8 cellular contexts compared by ENCODE assay signal in the genomic region with DNA sequence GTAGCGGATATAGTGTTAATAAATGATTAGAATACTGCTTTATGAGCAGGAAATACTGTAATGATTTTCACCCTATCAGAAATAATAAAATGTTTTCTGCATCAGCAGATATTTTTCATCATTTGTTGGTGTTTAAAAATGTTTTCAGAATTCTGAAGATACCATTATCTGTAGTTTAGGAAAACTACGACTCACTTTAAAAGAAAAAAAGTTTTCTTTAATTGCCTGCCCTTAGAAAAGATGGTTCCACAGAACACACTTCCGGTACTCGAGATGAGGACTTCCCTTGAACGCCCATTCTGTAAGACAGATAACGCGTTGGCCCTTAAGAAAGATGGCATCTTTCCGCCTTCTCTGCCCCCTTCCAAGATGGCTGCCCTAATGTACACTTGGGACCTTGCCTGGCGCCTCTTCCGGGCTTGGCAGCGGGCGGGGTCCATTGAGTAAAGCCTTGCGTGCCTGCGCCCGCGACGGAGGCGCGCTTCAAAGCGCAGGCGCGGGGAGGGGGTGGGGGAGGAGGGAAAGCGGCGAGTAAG. TPM values are rescaled to one million over a fixed set of nuclear protein-coding genes. Genes with fewer than 3 reads are reported as not detected.
DNase-seq lines count a peak whose midpoint lies in the region; ATAC-seq and TF ChIP-seq lines count a peak whose summit lies in the region.

A gene with protein sequence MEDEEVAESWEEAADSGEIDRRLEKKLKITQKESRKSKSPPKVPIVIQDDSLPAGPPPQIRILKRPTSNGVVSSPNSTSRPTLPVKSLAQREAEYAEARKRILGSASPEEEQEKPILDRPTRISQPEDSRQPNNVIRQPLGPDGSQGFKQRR (plus strand): TSS at position 521 of the 536 bp plus-strand sequence. CDS start 16 bp downstream, outside the sequence.

- peaks cover 30% of the 10 kb centered on the region for H4K20me1 ChIP-seq in osteoblast (ENCODE audit: insufficient read depth, low read length)

- TF ChIP-seq CTCF in osteoblast (IDR thresholded peaks at IDR 0.05; ENCODE audit: extremely low read depth, low read depth, low read length) (no peak), thoracic aorta (IDR thresholded peaks at IDR 0.05) (no peak)

- DNase-seq in NCI-H1417 treated with DMSO at 0.1 percent for 48 hours (lab: John Stamatoyannopoulos, UW) (peak; percentile 92), SW480 (ENCODE audit: low spot score) (peak; percentile 99), head of caudate nucleus (peak; percentile 92 to 99 (median 96)), osteoblast (ENCODE audit: insufficient read length, low spot score, missing footprints) (peak; percentile 94), thoracic aorta (ENCODE audit: low spot score) (peak; percentile 90)
- peak; percentile 87 for DNase-seq in activated naive CD8-positive, alpha-beta T cell treated with anti-CD3 and anti-CD28 coated beads, Interleukin-2, amount 50 U/mL, for 16 hours (ENCODE audit: low read depth, low spot score)

- H3K4me1 ChIP-seq in osteoblast (ENCODE audit: insufficient read depth, low read length) (peaks cover 19% of the 10 kb centered on the region), thoracic aorta (ENCODE audit: control insufficient read depth in 1 of 2, low read depth in 2 of 2) (peaks cover 31 to 69% of the 10 kb centered on the region in 2 donors)

- no peaks in the 10 kb centered on the region for H3K9me3 ChIP-seq in osteoblast (ENCODE audit: low read depth, low read length)
- no peaks in the 10 kb centered on the region for H3K9me3 ChIP-seq in thoracic aorta

- H3K79me2 ChIP-seq in osteoblast (ENCODE audit: insufficient read depth, low read length) = peaks cover 42% of the 10 kb centered on the region

- intact Hi-C loops in head of caudate nucleus (cut with DNase I) = loop anchor here (10.0 kb wide), 1 partner anchor 282 kb away; no protein-coding TSS in a partner anchor

- H3K27me3 ChIP-seq in osteoblast (ENCODE audit: insufficient read depth, low read length) (no peaks in the 10 kb centered on the region), thoracic aorta (replicated peaks; ENCODE audit: insufficient read depth) (no peaks in the 10 kb centered on the region)

- peaks cover 6% of the 10 kb centered on the region for H3K36me3 ChIP-seq in osteoblast (ENCODE audit: insufficient read depth, low read length)
- H3K36me3 ChIP-seq in thoracic aorta = no peaks in the 10 kb centered on the region

- peak within 1 kb of the TSS; percentile 93 for H3K4me2 ChIP-seq in osteoblast (ENCODE audit: insufficient read depth, low read length)

- H2AFZ ChIP-seq in osteoblast (ENCODE audit: low read length) = peak within 1 kb of the TSS; percentile 92

- ATAC-seq in HG02798 (IDR thresholded peaks at IDR 0.05; ENCODE audit: poor library complexity, unreplicated experiment) (peak; percentile 86), thoracic aorta (ENCODE audit: insufficient number of reproducible peaks, low FRiP score, low read depth) (peak; percentile 85)

- peak within 1 kb of the TSS; percentile 99 for H3K4me3 ChIP-seq in GM08714 (ENCODE audit: low read length)
- H3K4me3 ChIP-seq in osteoblast (ENCODE audit: insufficient read depth, low read length) = peak within 1 kb of the TSS; percentile 98
- peak within 1 kb of the TSS; percentile 82 for H3K4me3 ChIP-seq in thoracic aorta

- H3K27ac ChIP-seq in osteoblast (ENCODE audit: low read depth, low read length) (peak within 1 kb of the TSS; percentile 97), thoracic aorta (peak within 1 kb of the TSS; percentile 89 to 97)

RNA-seq across cellular contexts. Expression of the gene that starts here (rescaled TPM):
- total RNA-seq in osteoblast (63.6 and 66.2 TPM in 2 replicates), thoracic aorta (10 to 100 TPM; 79.4 to 85.4 TPM)

Comparison
In these comparisons a context has a peak if more than half of its experiments do, and no peak if none do; other contexts are left out.
1. Peak in every context shown above with its lines: DNase-seq, ATAC-seq, H3K4me3 ChIP-seq and H3K27ac ChIP-seq.